ENCODE assay signal across 9 cellular contexts in genomic region chr10:26439436-26440090, GRCh38. TPM values are rescaled to one million over a fixed set of nuclear protein-coding genes. Genes with fewer than 3 reads are reported as not detected.
DNase-seq lines count a peak whose midpoint lies in the region; ATAC-seq and TF ChIP-seq lines count a peak whose summit lies in the region.
"Had no signal": no experiment of that assay in that cellular context is flagged by ENCODE, and none has a peak within 500 bp of the region (broad histone marks: within the 10 kb centered on the region; RNA-seq: fewer than 3 reads in every experiment).

No MANE protein-coding gene starts in this region.

- DNase-seq in Caki2 (ENCODE audit: low read depth) (peak; percentile 39), GM23248 (peak; percentile 57), nephron progenitor cell (no peak), NCI-H2171 (lab: John Stamatoyannopoulos, UW) (no peak), GM20000 (ENCODE audit: low spot score) (no peak)
- DNase-seq in activated naive CD8-positive, alpha-beta T cell treated with anti-CD3 and anti-CD28 coated beads for 36 hours, result no peak

- peaks cover 38% of the 10 kb centered on the region for H3K36me3 Mint-ChIP-seq in activated naive CD8-positive, alpha-beta T cell treated with anti-CD3 and anti-CD28 coated beads for 36 hours
- no peaks in the 10 kb centered on the region for H3K36me3 Mint-ChIP-seq in nephron progenitor cell (ENCODE audit: low read depth)

- H3K9ac ChIP-seq in GM23248, result peak overlapping the region; percentile 89

- peaks cover 31% of the 10 kb centered on the region for H3K4me1 ChIP-seq in GM23248 (ENCODE audit: insufficient read depth)

- no peaks in the 10 kb centered on the region for H3K9me3 ChIP-seq in GM23248 (ENCODE audit: low read depth)

- no peaks in the 10 kb centered on the region for H3K9me2 ChIP-seq in GM23248 (ENCODE audit: insufficient read depth)

- no peaks in the 10 kb centered on the region for H3K27me3 ChIP-seq in GM23248 (replicated peaks; ENCODE audit: insufficient read depth)

- peaks cover 69% of the 10 kb centered on the region for H3K79me2 ChIP-seq in GM23248 (ENCODE audit: insufficient read depth)

- H3K36me3 ChIP-seq in GM23248 (ENCODE audit: low read depth), result no peaks in the 10 kb centered on the region

- no peaks in the 10 kb centered on the region for H3K27me3 Mint-ChIP-seq in activated naive CD8-positive, alpha-beta T cell treated with anti-CD3 and anti-CD28 coated beads for 36 hours
- H3K27me3 Mint-ChIP-seq in nephron progenitor cell (ENCODE audit: low read depth, poor library complexity), result peaks cover 59% of the 10 kb centered on the region

- peak overlapping the region; percentile 89; the same call in 1 of the 2 replicates for H2AFZ ChIP-seq in GM23248

- peaks cover 51% of the 10 kb centered on the region for H3K4me1 Mint-ChIP-seq in activated naive CD8-positive, alpha-beta T cell treated with anti-CD3 and anti-CD28 coated beads for 36 hours
- no peaks in the 10 kb centered on the region for H3K4me1 Mint-ChIP-seq in nephron progenitor cell

- peak overlapping the region; percentile 87 for H3K27ac ChIP-seq in GM23248

- TF ChIP-seq CTCF in nephron progenitor cell (IDR thresholded peaks at IDR 0.05) (no peak), GM20000 (IDR thresholded peaks at IDR 0.05; ENCODE audit: extremely low read depth, missing control alignments) (no peak)

- peak overlapping the region; percentile 93 for H3K27ac Mint-ChIP-seq in activated naive CD8-positive, alpha-beta T cell treated with anti-CD3 and anti-CD28 coated beads for 36 hours
- no peak overlapping the region for H3K27ac Mint-ChIP-seq in nephron progenitor cell

- ATAC-seq in GM18511 (IDR thresholded peaks at IDR 0.05; ENCODE audit: unreplicated experiment) (no peak), GM21447 (IDR thresholded peaks at IDR 0.05; ENCODE audit: unreplicated experiment) (no peak)

- peak overlapping the region; percentile 90 for H3K4me3 Mint-ChIP-seq in activated naive CD8-positive, alpha-beta T cell treated with anti-CD3 and anti-CD28 coated beads for 36 hours
- H3K4me3 Mint-ChIP-seq in nephron progenitor cell, result peak overlapping the region; percentile 61

- peak overlapping the region; percentile 89 for H3K4me2 ChIP-seq in GM23248 (ENCODE audit: unreplicated experiment)

- H4K20me1 ChIP-seq in GM23248 (ENCODE audit: insufficient read depth), result no peaks in the 10 kb centered on the region

- 63 to 67% methylated on average over 13 of the region's 13 CpGs for WGBS in GM23248 (ENCODE audit: low coverage in 1 of 2, low lambda C conversion rate in 2 of 2, missing lambda C conversion rate in 2 of 2), 2 experiments

- H3F3A ChIP-seq in GM23248 (ENCODE audit: insufficient read depth), result peaks cover 30% of the 10 kb centered on the region

- in situ Hi-C loops in Caki2 (cut with HindIII; ENCODE audit: low pct_unique_long_range_greater_than_20kb, low sequenced_read_pairs), result no loop called here
- in situ Hi-C loops in GM23248 (cut with MboI), result no loop called here

- peak overlapping the region; percentile 76 for H3K4me3 ChIP-seq in GM23248

- peaks cover 15% of the 10 kb centered on the region for H3K9me3 Mint-ChIP-seq in activated naive CD8-positive, alpha-beta T cell treated with anti-CD3 and anti-CD28 coated beads for 36 hours
- no peaks in the 10 kb centered on the region for H3K9me3 Mint-ChIP-seq in nephron progenitor cell

RNA-seq across cellular contexts. Expression of gene APBB1IP, which starts 1.4 kb away (rescaled TPM):
- 5.8 and 7.4 TPM in 2 replicates for total RNA-seq in Caki2 (2014; rRNA removed; shearing (Covaris generic); ENCODE audit: low replicate concordance)
- total RNA-seq in GM23248 (2014; rRNA removed; shearing (Covaris generic)), result 7.3 and 9.4 TPM in 2 replicates
- 25.0 and 25.1 TPM in 2 replicates for polyA plus RNA-seq in GM23248 (2016; fragmentation: Nextera tagmentation; extraction: Ambion mirVana)
- 10 to 100 TPM; 66.3 to 68.0 TPM for total RNA-seq in activated naive CD8-positive, alpha-beta T cell treated with anti-CD3 and anti-CD28 coated beads for 36 hours
- total RNA-seq: dermis microvascular lymphatic vessel endothelial cell had no signal

Comparison
In these comparisons a context has a peak if more than half of its experiments do, and no peak if none do; other contexts are left out.
1. DNase-seq: peak in Caki2 (single experiment) and GM23248 (single experiment); none in activated naive CD8-positive, alpha-beta T cell treated with anti-CD3 and anti-CD28 coated beads for 36 hours (single experiment), nephron progenitor cell (single experiment), NCI-H2171 (single experiment) and GM20000 (single experiment).